In genomic region chr20:10434832-10435812, GRCh38 we compare ENCODE assay signal across 1 cellular context.
TF ChIP-seq lines count a peak whose summit lies in the region.

SLX4IP (plus strand) TSS chr20:10435305; CDS start chr20:10458205, 22,900 bp downstream.

TF ChIP-seq in HepG2, 621 proteins besides CTCF, POLR2A, EP300 and RAD21 (continued from another document and continues in another):
- TF ChIP-seq PRDM4 (CRISPR knock-in tag; IDR thresholded peaks at IDR 0.05; ENCODE audit: borderline replicate concordance) (peak; percentile 63; the same call in 1 of the 2 replicates), MIER3 (CRISPR knock-in tag; IDR thresholded peaks at IDR 0.05; ENCODE audit: borderline replicate concordance) (peak; percentile 58; the same call in 1 of the 2 replicates), MTF2 (CRISPR knock-in tag; IDR thresholded peaks at IDR 0.05; ENCODE audit: borderline replicate concordance) (no peak), SNAPC2 (CRISPR knock-in tag; IDR thresholded peaks at IDR 0.05) (peak; percentile 95; the same call in 1 of the 2 replicates), TMF1 (CRISPR knock-in tag; IDR thresholded peaks at IDR 0.05; ENCODE audit: low read depth) (0 out of 2 replicates have a peak, but pooled peaks have one; percentile 68), ZSCAN31 (CRISPR knock-in tag; IDR thresholded peaks at IDR 0.05; ENCODE audit: low read depth) (peak; percentile 89), MEIS2 (CRISPR knock-in tag; IDR thresholded peaks at IDR 0.05) (peak; percentile 33; the same call in 1 of the 2 replicates), ZFP36L1 (CRISPR knock-in tag; IDR thresholded peaks at IDR 0.05) (peak; percentile 65; the same call in 1 of the 2 replicates), ZFY (CRISPR knock-in tag; IDR thresholded peaks at IDR 0.05) (peak; percentile 67), KIAA2018 (CRISPR knock-in tag; IDR thresholded peaks at IDR 0.05; ENCODE audit: borderline replicate concordance) (no peak), KLF13 (CRISPR knock-in tag; IDR thresholded peaks at IDR 0.05) (no peak), FOXP4 (CRISPR knock-in tag; IDR thresholded peaks at IDR 0.05) (peak; percentile 29; the same call in 1 of the 2 replicates), SRY (CRISPR knock-in tag; IDR thresholded peaks at IDR 0.05) (peak; percentile 71), DR1 (CRISPR knock-in tag; IDR thresholded peaks at IDR 0.05) (peak; percentile 78; the same call in 1 of the 2 replicates), IRF2 (CRISPR knock-in tag; IDR thresholded peaks at IDR 0.05) (peak; percentile 83), U2AF1 (optimal IDR thresholded peaks at IDR 0.05; ENCODE audit: low read depth, low read length) (peak; percentile 87), POLR2AphosphoS5 (IDR thresholded peaks at IDR 0.05; ENCODE audit: low read depth, low read length) (peak; percentile 95), ZNF850 (CRISPR knock-in tag; conservative IDR thresholded peaks at IDR 0.05) (peak; percentile 34; the same call in 1 of the 2 replicates), ZNF746 (CRISPR knock-in tag; IDR thresholded peaks at IDR 0.05) (0 out of 2 replicates have a peak, but pooled peaks have one; percentile 65), TFAP4 (IDR thresholded peaks at IDR 0.05; ENCODE audit: borderline replicate concordance, low read depth) (peak; percentile 48; the same call in 1 of the 2 replicates), ZNF713 (CRISPR knock-in tag; IDR thresholded peaks at IDR 0.05) (no peak)
- TF ChIP-seq, protein P1, sequence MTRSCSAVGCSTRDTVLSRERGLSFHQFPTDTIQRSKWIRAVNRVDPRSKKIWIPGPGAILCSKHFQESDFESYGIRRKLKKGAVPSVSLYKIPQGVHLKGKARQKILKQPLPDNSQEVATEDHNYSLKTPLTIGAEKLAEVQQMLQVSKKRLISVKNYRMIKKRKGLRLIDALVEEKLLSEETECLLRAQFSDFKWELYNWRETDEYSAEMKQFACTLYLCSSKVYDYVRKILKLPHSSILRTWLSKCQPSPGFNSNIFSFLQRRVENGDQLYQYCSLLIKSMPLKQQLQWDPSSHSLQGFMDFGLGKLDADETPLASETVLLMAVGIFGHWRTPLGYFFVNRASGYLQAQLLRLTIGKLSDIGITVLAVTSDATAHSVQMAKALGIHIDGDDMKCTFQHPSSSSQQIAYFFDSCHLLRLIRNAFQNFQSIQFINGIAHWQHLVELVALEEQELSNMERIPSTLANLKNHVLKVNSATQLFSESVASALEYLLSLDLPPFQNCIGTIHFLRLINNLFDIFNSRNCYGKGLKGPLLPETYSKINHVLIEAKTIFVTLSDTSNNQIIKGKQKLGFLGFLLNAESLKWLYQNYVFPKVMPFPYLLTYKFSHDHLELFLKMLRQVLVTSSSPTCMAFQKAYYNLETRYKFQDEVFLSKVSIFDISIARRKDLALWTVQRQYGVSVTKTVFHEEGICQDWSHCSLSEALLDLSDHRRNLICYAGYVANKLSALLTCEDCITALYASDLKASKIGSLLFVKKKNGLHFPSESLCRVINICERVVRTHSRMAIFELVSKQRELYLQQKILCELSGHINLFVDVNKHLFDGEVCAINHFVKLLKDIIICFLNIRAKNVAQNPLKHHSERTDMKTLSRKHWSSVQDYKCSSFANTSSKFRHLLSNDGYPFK (CRISPR knock-in tag; IDR thresholded peaks at IDR 0.05; ENCODE audit: borderline replicate concordance), result peak; percentile 90; the same call in 1 of the 2 replicates
- TF ChIP-seq, protein P2, sequence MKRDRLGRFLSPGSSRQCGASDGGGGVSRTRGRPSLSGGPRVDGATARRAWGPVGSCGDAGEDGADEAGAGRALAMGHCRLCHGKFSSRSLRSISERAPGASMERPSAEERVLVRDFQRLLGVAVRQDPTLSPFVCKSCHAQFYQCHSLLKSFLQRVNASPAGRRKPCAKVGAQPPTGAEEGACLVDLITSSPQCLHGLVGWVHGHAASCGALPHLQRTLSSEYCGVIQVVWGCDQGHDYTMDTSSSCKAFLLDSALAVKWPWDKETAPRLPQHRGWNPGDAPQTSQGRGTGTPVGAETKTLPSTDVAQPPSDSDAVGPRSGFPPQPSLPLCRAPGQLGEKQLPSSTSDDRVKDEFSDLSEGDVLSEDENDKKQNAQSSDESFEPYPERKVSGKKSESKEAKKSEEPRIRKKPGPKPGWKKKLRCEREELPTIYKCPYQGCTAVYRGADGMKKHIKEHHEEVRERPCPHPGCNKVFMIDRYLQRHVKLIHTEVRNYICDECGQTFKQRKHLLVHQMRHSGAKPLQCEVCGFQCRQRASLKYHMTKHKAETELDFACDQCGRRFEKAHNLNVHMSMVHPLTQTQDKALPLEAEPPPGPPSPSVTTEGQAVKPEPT (CRISPR knock-in tag; IDR thresholded peaks at IDR 0.05; ENCODE audit: low read depth), result no peak
- TF ChIP-seq, protein P3, sequence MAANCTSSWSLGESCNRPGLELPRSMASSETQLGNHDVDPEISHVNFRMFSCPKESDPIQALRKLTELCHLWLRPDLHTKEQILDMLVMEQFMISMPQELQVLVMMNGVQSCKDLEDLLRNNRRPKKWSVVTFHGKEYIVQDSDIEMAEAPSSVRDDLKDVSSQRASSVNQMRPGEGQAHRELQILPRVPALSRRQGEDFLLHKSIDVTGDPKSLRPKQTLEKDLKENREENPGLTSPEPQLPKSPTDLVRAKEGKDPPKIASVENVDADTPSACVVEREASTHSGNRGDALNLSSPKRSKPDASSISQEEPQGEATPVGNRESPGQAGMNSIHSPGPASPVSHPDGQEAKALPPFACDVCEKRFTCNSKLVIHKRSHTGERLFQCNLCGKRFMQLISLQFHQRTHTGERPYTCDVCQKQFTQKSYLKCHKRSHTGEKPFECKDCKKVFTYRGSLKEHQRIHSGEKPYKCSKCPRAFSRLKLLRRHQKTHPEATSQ (CRISPR knock-in tag; IDR thresholded peaks at IDR 0.05; ENCODE audit: borderline replicate concordance), result peak; percentile 95; the same call in 1 of the 2 replicates
- TF ChIP-seq, protein P4, sequence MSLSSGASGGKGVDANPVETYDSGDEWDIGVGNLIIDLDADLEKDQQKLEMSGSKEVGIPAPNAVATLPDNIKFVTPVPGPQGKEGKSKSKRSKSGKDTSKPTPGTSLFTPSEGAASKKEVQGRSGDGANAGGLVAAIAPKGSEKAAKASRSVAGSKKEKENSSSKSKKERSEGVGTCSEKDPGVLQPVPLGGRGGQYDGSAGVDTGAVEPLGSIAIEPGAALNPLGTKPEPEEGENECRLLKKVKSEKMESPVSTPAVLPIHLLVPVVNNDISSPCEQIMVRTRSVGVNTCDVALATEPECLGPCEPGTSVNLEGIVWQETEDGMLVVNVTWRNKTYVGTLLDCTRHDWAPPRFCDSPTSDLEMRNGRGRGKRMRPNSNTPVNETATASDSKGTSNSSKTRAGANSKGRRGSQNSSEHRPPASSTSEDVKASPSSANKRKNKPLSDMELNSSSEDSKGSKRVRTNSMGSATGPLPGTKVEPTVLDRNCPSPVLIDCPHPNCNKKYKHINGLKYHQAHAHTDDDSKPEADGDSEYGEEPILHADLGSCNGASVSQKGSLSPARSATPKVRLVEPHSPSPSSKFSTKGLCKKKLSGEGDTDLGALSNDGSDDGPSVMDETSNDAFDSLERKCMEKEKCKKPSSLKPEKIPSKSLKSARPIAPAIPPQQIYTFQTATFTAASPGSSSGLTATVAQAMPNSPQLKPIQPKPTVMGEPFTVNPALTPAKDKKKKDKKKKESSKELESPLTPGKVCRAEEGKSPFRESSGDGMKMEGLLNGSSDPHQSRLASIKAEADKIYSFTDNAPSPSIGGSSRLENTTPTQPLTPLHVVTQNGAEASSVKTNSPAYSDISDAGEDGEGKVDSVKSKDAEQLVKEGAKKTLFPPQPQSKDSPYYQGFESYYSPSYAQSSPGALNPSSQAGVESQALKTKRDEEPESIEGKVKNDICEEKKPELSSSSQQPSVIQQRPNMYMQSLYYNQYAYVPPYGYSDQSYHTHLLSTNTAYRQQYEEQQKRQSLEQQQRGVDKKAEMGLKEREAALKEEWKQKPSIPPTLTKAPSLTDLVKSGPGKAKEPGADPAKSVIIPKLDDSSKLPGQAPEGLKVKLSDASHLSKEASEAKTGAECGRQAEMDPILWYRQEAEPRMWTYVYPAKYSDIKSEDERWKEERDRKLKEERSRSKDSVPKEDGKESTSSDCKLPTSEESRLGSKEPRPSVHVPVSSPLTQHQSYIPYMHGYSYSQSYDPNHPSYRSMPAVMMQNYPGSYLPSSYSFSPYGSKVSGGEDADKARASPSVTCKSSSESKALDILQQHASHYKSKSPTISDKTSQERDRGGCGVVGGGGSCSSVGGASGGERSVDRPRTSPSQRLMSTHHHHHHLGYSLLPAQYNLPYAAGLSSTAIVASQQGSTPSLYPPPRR (CRISPR knock-in tag; IDR thresholded peaks at IDR 0.05; ENCODE audit: borderline replicate concordance), result peak; percentile 33; the same call in 1 of the 2 replicates
